ENCODE assay signal across 1 cellular context in the genomic region with DNA sequence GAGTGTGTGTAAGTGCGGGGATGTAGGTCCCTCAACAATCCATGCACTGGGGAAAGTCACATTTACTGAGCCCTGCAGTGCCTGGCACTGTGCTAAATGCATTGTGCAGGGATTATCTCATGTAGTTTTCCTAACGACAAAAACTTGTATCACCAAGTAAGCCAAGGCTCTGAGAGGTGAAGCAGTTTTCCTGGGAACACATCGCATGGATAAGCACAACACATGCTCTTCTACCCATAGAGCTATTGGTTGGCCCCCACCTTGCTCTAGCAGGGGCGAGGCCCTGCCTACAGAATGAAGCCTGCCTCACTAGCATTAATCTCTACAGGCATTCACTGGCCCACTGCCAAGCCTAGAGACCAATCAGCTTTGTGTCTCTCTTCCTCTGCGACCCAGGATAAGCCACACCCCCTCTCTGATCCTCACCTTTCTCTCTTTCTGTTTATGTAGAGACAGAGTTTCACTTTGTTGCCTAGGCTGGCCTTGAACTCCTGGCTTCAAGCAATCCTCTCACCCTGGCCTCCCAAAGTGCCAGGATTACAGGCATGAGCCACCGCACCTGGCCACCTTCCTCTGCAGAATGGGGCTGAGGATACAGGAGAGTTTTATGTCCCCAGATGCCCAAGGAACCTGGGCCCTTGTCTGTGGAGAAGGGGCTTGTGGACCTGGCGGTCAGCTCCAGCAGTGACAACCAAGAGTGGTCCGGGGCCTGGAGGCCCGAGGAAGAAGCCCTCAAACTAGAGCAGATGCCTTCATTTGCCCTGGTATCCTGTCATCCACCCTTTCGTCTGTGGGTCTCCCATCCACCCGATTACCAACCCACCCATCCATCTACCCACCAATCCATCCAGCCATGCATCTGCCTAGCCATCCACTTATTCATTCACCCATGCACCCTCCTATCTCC.
TF ChIP-seq lines count a peak whose summit lies in the region.

No MANE protein-coding gene starts in this region.

TF ChIP-seq in HepG2, 621 proteins besides CTCF, POLR2A, EP300 and RAD21 (continued from another document and continues in another):
- TF ChIP-seq, protein P1, sequence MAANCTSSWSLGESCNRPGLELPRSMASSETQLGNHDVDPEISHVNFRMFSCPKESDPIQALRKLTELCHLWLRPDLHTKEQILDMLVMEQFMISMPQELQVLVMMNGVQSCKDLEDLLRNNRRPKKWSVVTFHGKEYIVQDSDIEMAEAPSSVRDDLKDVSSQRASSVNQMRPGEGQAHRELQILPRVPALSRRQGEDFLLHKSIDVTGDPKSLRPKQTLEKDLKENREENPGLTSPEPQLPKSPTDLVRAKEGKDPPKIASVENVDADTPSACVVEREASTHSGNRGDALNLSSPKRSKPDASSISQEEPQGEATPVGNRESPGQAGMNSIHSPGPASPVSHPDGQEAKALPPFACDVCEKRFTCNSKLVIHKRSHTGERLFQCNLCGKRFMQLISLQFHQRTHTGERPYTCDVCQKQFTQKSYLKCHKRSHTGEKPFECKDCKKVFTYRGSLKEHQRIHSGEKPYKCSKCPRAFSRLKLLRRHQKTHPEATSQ (CRISPR knock-in tag; IDR thresholded peaks at IDR 0.05; ENCODE audit: borderline replicate concordance), result peak; percentile 4; the same call in 1 of the 2 replicates
- TF ChIP-seq NR2F2 (IDR thresholded peaks at IDR 0.05; ENCODE audit: borderline replicate concordance, low read depth), result peak; percentile 68
- TF ChIP-seq MYC (CRISPR knock-in tag; IDR thresholded peaks at IDR 0.05; ENCODE audit: borderline replicate concordance), result no peak
- peak; percentile 59; the same call in 1 of the 2 replicates for TF ChIP-seq HHEX (CRISPR knock-in tag; IDR thresholded peaks at IDR 0.05)
- peak; percentile 87 for TF ChIP-seq FOXP4 (CRISPR knock-in tag; IDR thresholded peaks at IDR 0.05)
- TF ChIP-seq PCBP1 (IDR thresholded peaks at IDR 0.05; ENCODE audit: borderline replicate concordance, low read depth, low read length), result no peak
- peak; percentile 36; the same call in 1 of the 2 replicates for TF ChIP-seq ETV5 (CRISPR knock-in tag; IDR thresholded peaks at IDR 0.05; ENCODE audit: borderline replicate concordance)
- TF ChIP-seq, protein P2, sequence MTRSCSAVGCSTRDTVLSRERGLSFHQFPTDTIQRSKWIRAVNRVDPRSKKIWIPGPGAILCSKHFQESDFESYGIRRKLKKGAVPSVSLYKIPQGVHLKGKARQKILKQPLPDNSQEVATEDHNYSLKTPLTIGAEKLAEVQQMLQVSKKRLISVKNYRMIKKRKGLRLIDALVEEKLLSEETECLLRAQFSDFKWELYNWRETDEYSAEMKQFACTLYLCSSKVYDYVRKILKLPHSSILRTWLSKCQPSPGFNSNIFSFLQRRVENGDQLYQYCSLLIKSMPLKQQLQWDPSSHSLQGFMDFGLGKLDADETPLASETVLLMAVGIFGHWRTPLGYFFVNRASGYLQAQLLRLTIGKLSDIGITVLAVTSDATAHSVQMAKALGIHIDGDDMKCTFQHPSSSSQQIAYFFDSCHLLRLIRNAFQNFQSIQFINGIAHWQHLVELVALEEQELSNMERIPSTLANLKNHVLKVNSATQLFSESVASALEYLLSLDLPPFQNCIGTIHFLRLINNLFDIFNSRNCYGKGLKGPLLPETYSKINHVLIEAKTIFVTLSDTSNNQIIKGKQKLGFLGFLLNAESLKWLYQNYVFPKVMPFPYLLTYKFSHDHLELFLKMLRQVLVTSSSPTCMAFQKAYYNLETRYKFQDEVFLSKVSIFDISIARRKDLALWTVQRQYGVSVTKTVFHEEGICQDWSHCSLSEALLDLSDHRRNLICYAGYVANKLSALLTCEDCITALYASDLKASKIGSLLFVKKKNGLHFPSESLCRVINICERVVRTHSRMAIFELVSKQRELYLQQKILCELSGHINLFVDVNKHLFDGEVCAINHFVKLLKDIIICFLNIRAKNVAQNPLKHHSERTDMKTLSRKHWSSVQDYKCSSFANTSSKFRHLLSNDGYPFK (CRISPR knock-in tag; IDR thresholded peaks at IDR 0.05; ENCODE audit: borderline replicate concordance), result peak; percentile 93
- TF ChIP-seq ZNF318 (CRISPR knock-in tag; IDR thresholded peaks at IDR 0.05), result no peak
- TF ChIP-seq, protein P3, sequence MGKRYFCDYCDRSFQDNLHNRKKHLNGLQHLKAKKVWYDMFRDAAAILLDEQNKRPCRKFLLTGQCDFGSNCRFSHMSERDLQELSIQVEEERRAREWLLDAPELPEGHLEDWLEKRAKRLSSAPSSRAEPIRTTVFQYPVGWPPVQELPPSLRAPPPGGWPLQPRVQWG (CRISPR knock-in tag; IDR thresholded peaks at IDR 0.05; ENCODE audit: borderline replicate concordance, low read depth), result no peak
- TF ChIP-seq SAFB2 (CRISPR knock-in tag; IDR thresholded peaks at IDR 0.05; ENCODE audit: borderline replicate concordance, low read depth), result peak; percentile 23; the same call in 1 of the 2 replicates
- TF ChIP-seq MIER3 (CRISPR knock-in tag; IDR thresholded peaks at IDR 0.05; ENCODE audit: borderline replicate concordance), result peak; percentile 84; the same call in 1 of the 2 replicates
- TF ChIP-seq ZNF768 (CRISPR knock-in tag; IDR thresholded peaks at IDR 0.05), result peak; percentile 63
- no peak for TF ChIP-seq NFATC3 (CRISPR knock-in tag; IDR thresholded peaks at IDR 0.05)
- TF ChIP-seq ZNF552 (CRISPR knock-in tag; IDR thresholded peaks at IDR 0.05; ENCODE audit: borderline replicate concordance), result peak; percentile 41; the same call in 1 of the 2 replicates
- TF ChIP-seq HOXA5 (CRISPR knock-in tag; IDR thresholded peaks at IDR 0.05), result peak; percentile 38; the same call in 1 of the 2 replicates
- TF ChIP-seq FOXJ3 (CRISPR knock-in tag; IDR thresholded peaks at IDR 0.05; ENCODE audit: borderline replicate concordance), result peak; percentile 92; the same call in 1 of the 2 replicates
- TF ChIP-seq KDM6A (CRISPR knock-in tag; IDR thresholded peaks at IDR 0.05; ENCODE audit: low read depth), result peak; percentile 67
- TF ChIP-seq CSRNP1 (CRISPR knock-in tag; IDR thresholded peaks at IDR 0.05), result no peak
- no peak; the same call in 1 of the 2 replicates for TF ChIP-seq GFI1 (CRISPR knock-in tag; IDR thresholded peaks at IDR 0.05; ENCODE audit: borderline replicate concordance)
- no peak for TF ChIP-seq HNRNPH1 (optimal IDR thresholded peaks at IDR 0.05; ENCODE audit: low read depth, low read length)
- no peak for TF ChIP-seq ZNF562 (CRISPR knock-in tag; IDR thresholded peaks at IDR 0.05; ENCODE audit: borderline replicate concordance)
- TF ChIP-seq JUND (CRISPR knock-in tag; IDR thresholded peaks at IDR 0.05), result peak; percentile 28; the same call in 1 of the 2 replicates
- 0 out of 2 replicates have a peak, but pooled peaks have one; percentile 15 for TF ChIP-seq KLF9 (CRISPR knock-in tag; IDR thresholded peaks at IDR 0.05; ENCODE audit: low read depth)
- 0 out of 2 replicates have a peak, but pooled peaks have one; percentile 45 for TF ChIP-seq ONECUT2 (CRISPR knock-in tag; IDR thresholded peaks at IDR 0.05)
- TF ChIP-seq KLF11 (CRISPR knock-in tag; IDR thresholded peaks at IDR 0.05), result no peak
- peak; percentile 72; the same call in 1 of the 2 replicates for TF ChIP-seq RFXANK (CRISPR knock-in tag; IDR thresholded peaks at IDR 0.05)
- peak; percentile 52; the same call in 1 of the 2 replicates for TF ChIP-seq RFXAP (CRISPR knock-in tag; IDR thresholded peaks at IDR 0.05; ENCODE audit: borderline replicate concordance)
- no peak for TF ChIP-seq FLYWCH1 (CRISPR knock-in tag; IDR thresholded peaks at IDR 0.05)
- no peak for TF ChIP-seq BATF2 (CRISPR knock-in tag; IDR thresholded peaks at IDR 0.05)
- TF ChIP-seq, protein P4, sequence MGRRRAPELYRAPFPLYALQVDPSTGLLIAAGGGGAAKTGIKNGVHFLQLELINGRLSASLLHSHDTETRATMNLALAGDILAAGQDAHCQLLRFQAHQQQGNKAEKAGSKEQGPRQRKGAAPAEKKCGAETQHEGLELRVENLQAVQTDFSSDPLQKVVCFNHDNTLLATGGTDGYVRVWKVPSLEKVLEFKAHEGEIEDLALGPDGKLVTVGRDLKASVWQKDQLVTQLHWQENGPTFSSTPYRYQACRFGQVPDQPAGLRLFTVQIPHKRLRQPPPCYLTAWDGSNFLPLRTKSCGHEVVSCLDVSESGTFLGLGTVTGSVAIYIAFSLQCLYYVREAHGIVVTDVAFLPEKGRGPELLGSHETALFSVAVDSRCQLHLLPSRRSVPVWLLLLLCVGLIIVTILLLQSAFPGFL (CRISPR knock-in tag; IDR thresholded peaks at IDR 0.05), result no peak
